In genomic region chr9:110256392-110257096, GRCh38 we compare ENCODE assay signal across 1 cellular context.
TF ChIP-seq lines count a peak whose summit lies in the region.

TSS of gene TXN (minus strand) at chr9:110256507. CDS start at chr9:110256435, 72 bp downstream.

TF ChIP-seq in GM12878, 131 proteins besides CTCF, POLR2A, EP300 and RAD21 (continued from another document):
- no peak for TF ChIP-seq PRDM15 (CRISPR knock-in tag; IDR thresholded peaks at IDR 0.05)
- TF ChIP-seq, protein P1, sequence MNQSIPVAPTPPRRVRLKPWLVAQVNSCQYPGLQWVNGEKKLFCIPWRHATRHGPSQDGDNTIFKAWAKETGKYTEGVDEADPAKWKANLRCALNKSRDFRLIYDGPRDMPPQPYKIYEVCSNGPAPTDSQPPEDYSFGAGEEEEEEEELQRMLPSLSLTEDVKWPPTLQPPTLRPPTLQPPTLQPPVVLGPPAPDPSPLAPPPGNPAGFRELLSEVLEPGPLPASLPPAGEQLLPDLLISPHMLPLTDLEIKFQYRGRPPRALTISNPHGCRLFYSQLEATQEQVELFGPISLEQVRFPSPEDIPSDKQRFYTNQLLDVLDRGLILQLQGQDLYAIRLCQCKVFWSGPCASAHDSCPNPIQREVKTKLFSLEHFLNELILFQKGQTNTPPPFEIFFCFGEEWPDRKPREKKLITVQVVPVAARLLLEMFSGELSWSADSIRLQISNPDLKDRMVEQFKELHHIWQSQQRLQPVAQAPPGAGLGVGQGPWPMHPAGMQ (IDR thresholded peaks at IDR 0.05; ENCODE audit: borderline replicate concordance): no peak
- TF ChIP-seq, protein P2, sequence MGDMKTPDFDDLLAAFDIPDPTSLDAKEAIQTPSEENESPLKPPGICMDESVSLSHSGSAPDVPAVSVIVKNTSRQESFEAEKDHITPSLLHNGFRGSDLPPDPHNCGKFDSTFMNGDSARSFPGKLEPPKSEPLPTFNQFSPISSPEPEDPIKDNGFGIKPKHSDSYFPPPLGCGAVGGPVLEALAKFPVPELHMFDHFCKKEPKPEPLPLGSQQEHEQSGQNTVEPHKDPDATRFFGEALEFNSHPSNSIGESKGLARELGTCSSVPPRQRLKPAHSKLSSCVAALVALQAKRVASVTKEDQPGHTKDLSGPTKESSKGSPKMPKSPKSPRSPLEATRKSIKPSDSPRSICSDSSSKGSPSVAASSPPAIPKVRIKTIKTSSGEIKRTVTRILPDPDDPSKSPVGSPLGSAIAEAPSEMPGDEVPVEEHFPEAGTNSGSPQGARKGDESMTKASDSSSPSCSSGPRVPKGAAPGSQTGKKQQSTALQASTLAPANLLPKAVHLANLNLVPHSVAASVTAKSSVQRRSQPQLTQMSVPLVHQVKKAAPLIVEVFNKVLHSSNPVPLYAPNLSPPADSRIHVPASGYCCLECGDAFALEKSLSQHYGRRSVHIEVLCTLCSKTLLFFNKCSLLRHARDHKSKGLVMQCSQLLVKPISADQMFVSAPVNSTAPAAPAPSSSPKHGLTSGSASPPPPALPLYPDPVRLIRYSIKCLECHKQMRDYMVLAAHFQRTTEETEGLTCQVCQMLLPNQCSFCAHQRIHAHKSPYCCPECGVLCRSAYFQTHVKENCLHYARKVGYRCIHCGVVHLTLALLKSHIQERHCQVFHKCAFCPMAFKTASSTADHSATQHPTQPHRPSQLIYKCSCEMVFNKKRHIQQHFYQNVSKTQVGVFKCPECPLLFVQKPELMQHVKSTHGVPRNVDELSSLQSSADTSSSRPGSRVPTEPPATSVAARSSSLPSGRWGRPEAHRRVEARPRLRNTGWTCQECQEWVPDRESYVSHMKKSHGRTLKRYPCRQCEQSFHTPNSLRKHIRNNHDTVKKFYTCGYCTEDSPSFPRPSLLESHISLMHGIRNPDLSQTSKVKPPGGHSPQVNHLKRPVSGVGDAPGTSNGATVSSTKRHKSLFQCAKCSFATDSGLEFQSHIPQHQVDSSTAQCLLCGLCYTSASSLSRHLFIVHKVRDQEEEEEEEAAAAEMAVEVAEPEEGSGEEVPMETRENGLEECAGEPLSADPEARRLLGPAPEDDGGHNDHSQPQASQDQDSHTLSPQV (IDR thresholded peaks at IDR 0.05): 0 out of 2 replicates have a peak, but pooled peaks have one; percentile 36
